In genomic region chr2:190822038-190822437, GRCh38 we compare ENCODE assay signal across 1 cellular context.
TF ChIP-seq lines count a peak whose summit lies in the region.

No MANE protein-coding gene starts in this region.

TF ChIP-seq in HepG2, 621 proteins besides CTCF, POLR2A, EP300 and RAD21 (continued from another document):
- TF ChIP-seq TERF1 (CRISPR knock-in tag; IDR thresholded peaks at IDR 0.05) (no peak), ATM (IDR thresholded peaks at IDR 0.05; ENCODE audit: borderline replicate concordance) (no peak), NRL (CRISPR knock-in tag; IDR thresholded peaks at IDR 0.05; ENCODE audit: borderline replicate concordance) (no peak), NFIC (IDR thresholded peaks at IDR 0.05; ENCODE audit: low read length) (no peak), TP53 (CRISPR knock-in tag; conservative IDR thresholded peaks at IDR 0.05) (no peak), ZMYM3 (CRISPR knock-in tag; IDR thresholded peaks at IDR 0.05) (no peak), ARNT (IDR thresholded peaks at IDR 0.05) (no peak), SRSF1 (optimal IDR thresholded peaks at IDR 0.05; ENCODE audit: low read depth, low read length) (no peak), ZBTB26 (CRISPR knock-in tag; IDR thresholded peaks at IDR 0.05; ENCODE audit: borderline replicate concordance) (no peak), JUN (CRISPR knock-in tag; IDR thresholded peaks at IDR 0.05) (no peak), HINFP (CRISPR knock-in tag; IDR thresholded peaks at IDR 0.05; ENCODE audit: low read depth) (no peak), ZNF781 (CRISPR knock-in tag; IDR thresholded peaks at IDR 0.05; ENCODE audit: borderline replicate concordance, not compliant biosample characterization) (no peak), NONO (IDR thresholded peaks at IDR 0.05) (no peak), NONO (CRISPR knock-in tag; conservative IDR thresholded peaks at IDR 0.05) (no peak), MTF2 (CRISPR knock-in tag; IDR thresholded peaks at IDR 0.05; ENCODE audit: borderline replicate concordance) (no peak)
